ENCODE assay signal across 26 cellular contexts in genomic region chr6:160027076-160027475, GRCh38.
"Had no signal": no experiment of that assay in that cellular context is flagged by ENCODE, and none has a peak within 500 bp of the region (broad histone marks: within the 10 kb centered on the region; RNA-seq: fewer than 3 reads in every experiment).

No MANE protein-coding gene starts in this region.

- H2AFZ ChIP-seq: neural progenitor cell had no signal

- DNase-seq: activated CD4-positive, alpha-beta T cell treated with anti-CD3 and anti-CD28 coated beads for 48 hours; activated CD4-positive, alpha-beta T cell treated with anti-CD3 and anti-CD28 coated beads, Interleukin-2, amount 50 U/mL, for 48 hours; activated CD4-positive, CD25-positive, alpha-beta regulatory T cell; activated CD8-positive, alpha-beta memory T cell treated with anti-CD3 and anti-CD28 coated beads for 24 hours; activated effector memory CD4-positive, alpha-beta T cell treated with Interleukin-2 at 50 U/mL for 16 hours; activated naive CD4-positive, alpha-beta T cell treated with Interleukin-2 at 50 U/mL for 16 hours; cerebellar nuclear complex; dorsolateral prefrontal cortex; effector memory CD4-positive, alpha-beta T cell; erythroblast; left ventricle myocardium superior; mammary epithelial cell; naive thymus-derived CD4-positive, alpha-beta T cell; spleen; stimulated activated naive CD4-positive, alpha-beta T cell treated with Interleukin-2 at 50 U/mL for 16 hours; T-helper 1 cell had no signal

- H3K9me3 Mint-ChIP-seq: brain; mesothelial cell of epicardium; naive thymus-derived CD4-positive, alpha-beta T cell; neural progenitor cell; T-helper 2 cell treated with Interferon-gamma antibody and Interleukin-4, amounts not matched to agents 5 μg/mL and 100 μg/mL, for 36 hours had no signal

- H3K36me3 ChIP-seq: neural progenitor cell had no signal

- H3K4me3 Mint-ChIP-seq: activated naive CD8-positive, alpha-beta T cell; brain; mesothelial cell of epicardium; naive thymus-derived CD4-positive, alpha-beta T cell; neural progenitor cell; T-helper 2 cell treated with Interferon-gamma antibody and Interleukin-4, amounts not matched to agents 5 μg/mL and 100 μg/mL, for 36 hours had no signal

- H3K4me3 ChIP-seq: ascending aorta, cardiac muscle cell, coronary artery, dorsolateral prefrontal cortex, neural progenitor cell, spleen, tibial nerve had no signal

- H3K27ac Mint-ChIP-seq: activated naive CD8-positive, alpha-beta T cell; neural progenitor cell; T-helper 2 cell treated with Interferon-gamma antibody and Interleukin-4, amounts not matched to agents 5 μg/mL and 100 μg/mL, for 36 hours had no signal

- H3K9me3 ChIP-seq: ascending aorta, spleen, tibial nerve had no signal

- H3K27ac ChIP-seq: ascending aorta, cardiac muscle cell, coronary artery, dorsolateral prefrontal cortex, neural progenitor cell, spleen, tibial nerve had no signal

- H3K9ac ChIP-seq: neural progenitor cell had no signal

- H3K27me3 ChIP-seq: ascending aorta, cardiac muscle cell, dorsolateral prefrontal cortex, neural progenitor cell, spleen, tibial nerve had no signal

- H3K4me2 ChIP-seq: neural progenitor cell had no signal

- ATAC-seq: left ventricle myocardium superior; naive thymus-derived CD4-positive, alpha-beta T cell; right cardiac atrium had no signal
